13 cellular contexts compared by ENCODE assay signal in genomic region chr2:26191316-26192159, GRCh38.
"Had no signal": no experiment of that assay in that cellular context is flagged by ENCODE, and none has a peak within 500 bp of the region (broad histone marks: within the 10 kb centered on the region; RNA-seq: fewer than 3 reads in every experiment).

No MANE protein-coding gene starts in this region.

- H3K4me3 ChIP-seq: testis had no signal

- H3K27me3 Mint-ChIP-seq: activated T-helper 17 cell treated with anti-CD3 and anti-CD28 coated beads, Interleukin-2, amount 50 U/mL, for 72 hours; effector memory CD8-positive, alpha-beta T cell; stimulated activated naive CD8-positive, alpha-beta T cell treated with anti-CD3 and anti-CD28 coated beads, Interleukin-15, amount 100 ng/mL, for 72 hours had no signal

- H3K27me3 ChIP-seq: testis had no signal

- H3K9me3 ChIP-seq: testis had no signal

- H3K4me1 ChIP-seq: testis had no signal

- DNase-seq: activated CD4-positive, CD25-positive, alpha-beta regulatory T cell treated with anti-CD3 and anti-CD28 coated beads, Interleukin-2, amount 50 U/mL, for 72 hours; activated naive CD4-positive, alpha-beta T cell treated with anti-CD3 and anti-CD28 coated beads, Interleukin-2, amount 50 U/mL, for 16 hours; caudate nucleus; effector memory CD8-positive, alpha-beta T cell; hypothalamus; stimulated activated CD4-positive, alpha-beta T cell treated with anti-CD3 and anti-CD28 coated beads, Interleukin-12 subunit alpha, Interleukin-12 subunit beta, amount 100 ng/mL, for 4 hours; stimulated activated CD4-positive, alpha-beta T cell treated with anti-CD3 and anti-CD28 coated beads, Interleukin-2, amount 100 ng/mL, for 48 hours; stimulated activated CD8-positive, alpha-beta memory T cell treated with anti-CD3 and anti-CD28 coated beads, Interleukin-4, amount 100 ng/mL, for 48 hours; stimulated activated naive CD8-positive, alpha-beta T cell treated with anti-CD3 and anti-CD28 coated beads, Interleukin-15, amount 100 ng/mL, for 72 hours; testis had no signal

- H3K27ac ChIP-seq: testis had no signal

- H3K4me3 Mint-ChIP-seq: activated T-helper 17 cell treated with anti-CD3 and anti-CD28 coated beads, Interleukin-2, amount 50 U/mL, for 72 hours; dendritic cell treated with granulocyte-macrophage colony-stimulating factor and Interleukin-4, amounts not matched to agents 40 ng/mL and 50 ng/mL, for 4 days; effector memory CD8-positive, alpha-beta T cell; nephron; stimulated activated naive CD8-positive, alpha-beta T cell treated with anti-CD3 and anti-CD28 coated beads, Interleukin-15, amount 100 ng/mL, for 72 hours had no signal

- H3K9me3 Mint-ChIP-seq: activated T-helper 17 cell treated with anti-CD3 and anti-CD28 coated beads, Interleukin-2, amount 50 U/mL, for 72 hours; dendritic cell treated with granulocyte-macrophage colony-stimulating factor and Interleukin-4, amounts not matched to agents 40 ng/mL and 50 ng/mL, for 4 days; effector memory CD8-positive, alpha-beta T cell; nephron; stimulated activated naive CD8-positive, alpha-beta T cell treated with anti-CD3 and anti-CD28 coated beads, Interleukin-15, amount 100 ng/mL, for 72 hours had no signal

- H3K4me1 Mint-ChIP-seq: activated T-helper 17 cell treated with anti-CD3 and anti-CD28 coated beads, Interleukin-2, amount 50 U/mL, for 72 hours had no signal

- H3K27ac Mint-ChIP-seq: activated T-helper 17 cell treated with anti-CD3 and anti-CD28 coated beads, Interleukin-2, amount 50 U/mL, for 72 hours; dendritic cell treated with granulocyte-macrophage colony-stimulating factor and Interleukin-4, amounts not matched to agents 40 ng/mL and 50 ng/mL, for 4 days; nephron; stimulated activated naive CD8-positive, alpha-beta T cell treated with anti-CD3 and anti-CD28 coated beads, Interleukin-15, amount 100 ng/mL, for 72 hours had no signal

- ATAC-seq: activated T-helper 17 cell treated with anti-CD3 and anti-CD28 coated beads, Interleukin-2, amount 50 U/mL, for 72 hours; effector memory CD8-positive, alpha-beta T cell; stimulated activated naive CD8-positive, alpha-beta T cell treated with anti-CD3 and anti-CD28 coated beads, Interleukin-15, amount 100 ng/mL, for 72 hours had no signal
